ENCODE assay signal across 9 cellular contexts in genomic region chr17:36641331-36641876, GRCh38. TPM values are rescaled to one million over a fixed set of nuclear protein-coding genes. Genes with fewer than 3 reads are reported as not detected.
DNase-seq lines count a peak whose midpoint lies in the region; ATAC-seq and TF ChIP-seq lines count a peak whose summit lies in the region.
"Had no signal": no experiment of that assay in that cellular context is flagged by ENCODE, and none has a peak within 500 bp of the region (broad histone marks: within the 10 kb centered on the region; RNA-seq: fewer than 3 reads in every experiment).

No MANE protein-coding gene starts in this region.

- H3K27me3 Mint-ChIP-seq in Calu3 (ENCODE audit: unreplicated experiment): peaks cover 100% of the 10 kb centered on the region
- peaks cover 71% of the 10 kb centered on the region for H3K27me3 Mint-ChIP-seq in activated naive CD8-positive, alpha-beta T cell treated with anti-CD3 and anti-CD28 coated beads, Interleukin-2, amount 50 U/mL, for 24 hours

- H3K27me3 ChIP-seq in iPS-15b (ENCODE audit: control insufficient read depth, insufficient read depth, low read length) (peaks cover 64% of the 10 kb centered on the region), rectal smooth muscle tissue (ENCODE audit: control insufficient read depth, insufficient read depth, low read length) (peaks cover 27% of the 10 kb centered on the region)

- H3K9me3 Mint-ChIP-seq in Calu3 (ENCODE audit: low read depth, unreplicated experiment): no peaks in the 10 kb centered on the region
- no peaks in the 10 kb centered on the region for H3K9me3 Mint-ChIP-seq in activated naive CD8-positive, alpha-beta T cell treated with anti-CD3 and anti-CD28 coated beads, Interleukin-2, amount 50 U/mL, for 24 hours

- H3K4me3 ChIP-seq in iPS-15b (ENCODE audit: low read depth, low read length): peak overlapping the region; percentile 65
- H3K4me3 ChIP-seq in rectal smooth muscle tissue (ENCODE audit: low read length): peak overlapping the region; percentile 6

- peaks cover 2% of the 10 kb centered on the region for H3K4me1 ChIP-seq in iPS-15b (ENCODE audit: control insufficient read depth, insufficient read depth, low read length)
- H3K4me1 ChIP-seq in rectal smooth muscle tissue (ENCODE audit: control insufficient read depth, insufficient read depth, low read length): peaks cover 2% of the 10 kb centered on the region

- BruUV-seq in Calu3 (replicated peaks; lab: Mats Ljungman, UMichigan): no TSS peak

- H3K27ac ChIP-seq in rectal smooth muscle tissue (ENCODE audit: low read depth, low read length): no peak overlapping the region

- H3K4me3 Mint-ChIP-seq in Calu3 (ENCODE audit: low read depth, unreplicated experiment): peak overlapping the region; percentile 42
- peak overlapping the region; percentile 72 for H3K4me3 Mint-ChIP-seq in activated naive CD8-positive, alpha-beta T cell treated with anti-CD3 and anti-CD28 coated beads, Interleukin-2, amount 50 U/mL, for 24 hours

- H3K9ac ChIP-seq in iPS-15b (ENCODE audit: low read depth, low read length): no peak overlapping the region
- no peak overlapping the region for H3K9ac ChIP-seq in rectal smooth muscle tissue (ENCODE audit: low read length)

- H3K36me3 ChIP-seq in iPS-15b (ENCODE audit: control insufficient read depth, insufficient read depth, low read length) (peaks cover 2% of the 10 kb centered on the region), rectal smooth muscle tissue (ENCODE audit: control insufficient read depth, insufficient read depth, low read length) (no peaks in the 10 kb centered on the region)

- DNase-seq in Calu3: no peak
- no peak for DNase-seq in activated naive CD8-positive, alpha-beta T cell treated with anti-CD3 and anti-CD28 coated beads, Interleukin-2, amount 50 U/mL, for 24 hours
- no peak for DNase-seq in GM10248 (ENCODE audit: extremely low spot score)
- DNase-seq in stimulated activated CD4-positive, alpha-beta T cell treated with anti-CD3 and anti-CD28 coated beads, Interleukin-4, amount 100 ng/mL, for 24 hours: no peak
- DNase-seq: naive B cell had no signal

- intact Hi-C loops in Calu3 (cut with micrococcal nuclease; ENCODE audit: unreplicated experiment): no loop called here

- POLR2A ChIA-PET in GM10248 (lab: Yijun Ruan, JAX): no interaction called here

- no peaks in the 10 kb centered on the region for H3K36me3 Mint-ChIP-seq in Calu3 (ENCODE audit: insufficient read depth, unreplicated experiment)
- no peaks in the 10 kb centered on the region for H3K36me3 Mint-ChIP-seq in activated naive CD8-positive, alpha-beta T cell treated with anti-CD3 and anti-CD28 coated beads, Interleukin-2, amount 50 U/mL, for 24 hours (ENCODE audit: low read depth)
- H3K36me3 Mint-ChIP-seq: naive B cell had no signal

- no peak for ATAC-seq in activated naive CD8-positive, alpha-beta T cell treated with anti-CD3 and anti-CD28 coated beads, Interleukin-2, amount 50 U/mL, for 24 hours
- ATAC-seq in GM19395 (IDR thresholded peaks at IDR 0.05; ENCODE audit: unreplicated experiment) (no peak), HG02885 (IDR thresholded peaks at IDR 0.05; ENCODE audit: poor library complexity, unreplicated experiment) (no peak)

- CTCF ChIA-PET in Calu3 (lab: Charles Lee) (interaction anchor here (0.7 to 1.1 kb wide), 2 partner anchors 39 to 1683 kb away, joined by 3 to 4 read pairs; no protein-coding TSS in a partner anchor), GM10248 (lab: Yijun Ruan, JAX) (no interaction called here)

- no peak overlapping the region for H3K27ac Mint-ChIP-seq in Calu3 (ENCODE audit: unreplicated experiment)
- H3K27ac Mint-ChIP-seq in activated naive CD8-positive, alpha-beta T cell treated with anti-CD3 and anti-CD28 coated beads, Interleukin-2, amount 50 U/mL, for 24 hours: no peak overlapping the region

- no peaks in the 10 kb centered on the region for H3K9me3 ChIP-seq in iPS-15b (ENCODE audit: control insufficient read depth, insufficient read depth, low read length)

- TF ChIP-seq CTCF in Calu3 (IDR thresholded peaks at IDR 0.05; ENCODE audit: unreplicated experiment): no peak
- no peak for TF ChIP-seq CTCF in GM10248 (IDR thresholded peaks at IDR 0.05; ENCODE audit: control extremely low read depth, extremely low read depth, low read depth, missing control alignments)

- no peaks in the 10 kb centered on the region for H3K4me1 Mint-ChIP-seq in Calu3 (ENCODE audit: low read depth, unreplicated experiment)
- peaks cover 13% of the 10 kb centered on the region for H3K4me1 Mint-ChIP-seq in activated naive CD8-positive, alpha-beta T cell treated with anti-CD3 and anti-CD28 coated beads, Interleukin-2, amount 50 U/mL, for 24 hours

RNA-seq across cellular contexts. Expression of gene MRM1, which starts 40.0 kb away (rescaled TPM):
- 42.4 and 43.5 TPM in 2 replicates for total RNA-seq in Calu3 (2022)

RNA-seq across cellular contexts. Expression of gene DHRS11, which starts 49.7 kb away (rescaled TPM):
- total RNA-seq in Calu3 (2022): 53.3 and 63.3 TPM in 2 replicates
